Comparison of ENCODE assay signal across 18 cellular contexts in the genomic region with DNA sequence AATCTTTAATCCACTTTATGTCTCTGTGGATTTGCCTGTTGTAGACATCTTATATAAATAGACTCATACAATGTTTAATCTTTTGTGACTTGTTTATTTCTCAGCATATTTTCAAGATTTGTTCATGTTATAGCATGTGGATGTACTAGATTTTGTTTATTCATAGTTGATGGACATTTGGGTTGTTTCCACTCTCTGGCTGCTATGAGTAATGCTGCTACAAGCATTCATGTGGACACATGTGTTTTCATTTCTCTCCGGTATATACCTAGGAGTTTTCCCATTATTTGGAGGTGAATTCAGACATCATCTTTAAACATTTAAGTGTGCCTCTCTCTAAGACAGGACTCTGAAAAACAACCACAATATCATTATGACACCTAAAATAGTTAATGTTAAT. TPM values are rescaled to one million over a fixed set of nuclear protein-coding genes. Genes with fewer than 3 reads are reported as not detected.
DNase-seq lines count a peak whose midpoint lies in the region; ATAC-seq and TF ChIP-seq lines count a peak whose summit lies in the region.
"Had no signal": no experiment of that assay in that cellular context is flagged by ENCODE, and none has a peak within 500 bp of the region (broad histone marks: within the 10 kb centered on the region; RNA-seq: fewer than 3 reads in every experiment).

No MANE protein-coding gene starts in this region.

- CTCF ChIA-PET in Panc1 (lab: Charles Lee), result no interaction called here

- H2AFZ ChIP-seq in neural progenitor cell (replicated peaks), result no peak overlapping the region

- H3K27me3 ChIP-seq in Panc1 (ENCODE audit: control insufficient read depth, insufficient read depth, low read length) (no peaks in the 10 kb centered on the region), neural progenitor cell (no peaks in the 10 kb centered on the region)
- H3K27me3 ChIP-seq: adrenal gland, right atrium auricular region, testis had no signal

- H3K4me2 ChIP-seq in neural progenitor cell, result no peak overlapping the region

- no peaks in the 10 kb centered on the region for H3F3A ChIP-seq in neural progenitor cell (ENCODE audit: low read depth)

- intact Hi-C loops in Panc1 (cut with micrococcal nuclease; ENCODE audit: unreplicated experiment), result no loop called here

- no peak overlapping the region for H3K4me3 ChIP-seq in Panc1 (ENCODE audit: low read depth in 2 of 2, low read length in 2 of 2)
- no peak overlapping the region for H3K4me3 ChIP-seq in neural progenitor cell
- H3K4me3 ChIP-seq: adrenal gland, right atrium auricular region, testis had no signal

- in situ Hi-C loops in Panc1 (cut with HindIII; ENCODE audit: low pct_unique_long_range_greater_than_20kb, low sequenced_read_pairs), result no loop called here

- peaks cover 23% of the 10 kb centered on the region for H3K4me1 Mint-ChIP-seq in T-helper 2 cell treated with Interferon-gamma antibody and Interleukin-4, amounts not matched to agents 5 μg/mL and 100 μg/mL, for 36 hours (ENCODE audit: low read depth)
- H3K4me1 Mint-ChIP-seq in central memory CD8-positive, alpha-beta T cell, result peaks cover 32% of the 10 kb centered on the region
- peaks cover 12% of the 10 kb centered on the region for H3K4me1 Mint-ChIP-seq in neural progenitor cell

- peaks cover 38% of the 10 kb centered on the region for H3K36me3 Mint-ChIP-seq in T-helper 2 cell treated with Interferon-gamma antibody and Interleukin-4, amounts not matched to agents 5 μg/mL and 100 μg/mL, for 36 hours (ENCODE audit: low read depth)
- peaks cover 29% of the 10 kb centered on the region for H3K36me3 Mint-ChIP-seq in central memory CD8-positive, alpha-beta T cell (ENCODE audit: insufficient read depth)
- H3K36me3 Mint-ChIP-seq in neural progenitor cell, result peaks cover 4% of the 10 kb centered on the region

- no TSS peak for BruUV-seq in Panc1 (replicated peaks; lab: Mats Ljungman, UMichigan)

- no peaks in the 10 kb centered on the region for H3K9me3 Mint-ChIP-seq in T-helper 2 cell treated with Interferon-gamma antibody and Interleukin-4, amounts not matched to agents 5 μg/mL and 100 μg/mL, for 36 hours
- H3K9me3 Mint-ChIP-seq in central memory CD8-positive, alpha-beta T cell, result no peaks in the 10 kb centered on the region
- H3K9me3 Mint-ChIP-seq in neural progenitor cell, result peaks cover 28% of the 10 kb centered on the region

- H3K4me1 ChIP-seq in Panc1 (ENCODE audit: control insufficient read depth, insufficient read depth, low read length), result peaks cover 24% of the 10 kb centered on the region
- H3K4me1 ChIP-seq in neural progenitor cell, result no peaks in the 10 kb centered on the region
- H3K4me1 ChIP-seq: testis had no signal

- no peaks in the 10 kb centered on the region for H3K9me3 ChIP-seq in Panc1 (ENCODE audit: control insufficient read depth, insufficient read depth, low read depth, low read length)
- H3K9me3 ChIP-seq in neural progenitor cell (ENCODE audit: low read depth), result no peaks in the 10 kb centered on the region
- H3K9me3 ChIP-seq: adrenal gland, right atrium auricular region, testis had no signal

- no peak for DNase-seq in T-helper 2 cell treated with Interferon-gamma antibody and Interleukin-4, amounts not matched to agents 5 μg/mL and 100 μg/mL, for 36 hours (ENCODE audit: low spot score)
- DNase-seq in T-helper 2 cell (no peak), Panc1 (ENCODE audit: low read depth, low spot score) (no peak), neural progenitor cell (ENCODE audit: low spot score) (no peak), NCI-H82 treated with DMSO at 0.1 percent for 48 hours (lab: John Stamatoyannopoulos, UW; ENCODE audit: unreplicated experiment) (no peak), NCI-H146 treated with DMSO at 0.1 percent for 48 hours (lab: John Stamatoyannopoulos, UW; ENCODE audit: unreplicated experiment) (no peak)
- DNase-seq in central memory CD8-positive, alpha-beta T cell (ENCODE audit: low spot score in 2 of 2), result no peak
- no peak for DNase-seq in activated CD4-positive, CD25-positive, alpha-beta regulatory T cell (lab: John Stamatoyannopoulos, UW)
- DNase-seq: 8988T, adrenal gland, hypothalamus, NCI-H1092 treated with DMSO at 0.1 percent for 48 hours, NCI-H446 treated with DMSO at 0.1 percent for 48 hours, testis had no signal

- H3K79me2 ChIP-seq in neural progenitor cell (ENCODE audit: low read depth), result peaks cover 34% of the 10 kb centered on the region

- H3K36me3 ChIP-seq in Panc1 (ENCODE audit: control insufficient read depth, insufficient read depth, low read length), result peaks cover 9% of the 10 kb centered on the region
- H3K36me3 ChIP-seq in neural progenitor cell, result no peaks in the 10 kb centered on the region
- H3K36me3 ChIP-seq: right atrium auricular region had no signal

- no peaks in the 10 kb centered on the region for H3K27me3 Mint-ChIP-seq in T-helper 2 cell treated with Interferon-gamma antibody and Interleukin-4, amounts not matched to agents 5 μg/mL and 100 μg/mL, for 36 hours (ENCODE audit: low read depth)
- no peaks in the 10 kb centered on the region for H3K27me3 Mint-ChIP-seq in central memory CD8-positive, alpha-beta T cell
- peaks cover 8% of the 10 kb centered on the region for H3K27me3 Mint-ChIP-seq in neural progenitor cell (ENCODE audit: insufficient read depth, low read depth)

- H3K27ac ChIP-seq in Panc1 (ENCODE audit: low read length) (peak overlapping the region; percentile 26), neural progenitor cell (no peak overlapping the region)
- H3K27ac ChIP-seq: adrenal gland, right atrium auricular region, testis, VCaP had no signal

- no peak for TF ChIP-seq CTCF in Panc1 (IDR thresholded peaks at IDR 0.05)
- TF ChIP-seq CTCF in neural progenitor cell (IDR thresholded peaks at IDR 0.05), result no peak

- peak overlapping the region; percentile 59 for H3K4me3 Mint-ChIP-seq in T-helper 2 cell treated with Interferon-gamma antibody and Interleukin-4, amounts not matched to agents 5 μg/mL and 100 μg/mL, for 36 hours
- H3K4me3 Mint-ChIP-seq in central memory CD8-positive, alpha-beta T cell, result peak overlapping the region; percentile 95
- H3K4me3 Mint-ChIP-seq in neural progenitor cell, result peak overlapping the region; percentile 7

- H3K9ac ChIP-seq in neural progenitor cell, result no peak overlapping the region

- H3K27ac Mint-ChIP-seq in T-helper 2 cell treated with Interferon-gamma antibody and Interleukin-4, amounts not matched to agents 5 μg/mL and 100 μg/mL, for 36 hours, result peak overlapping the region; percentile 11
- H3K27ac Mint-ChIP-seq in central memory CD8-positive, alpha-beta T cell (ENCODE audit: low read depth), result peak overlapping the region; percentile 47
- no peak overlapping the region for H3K27ac Mint-ChIP-seq in neural progenitor cell

- no peaks in the 10 kb centered on the region for H4K20me1 ChIP-seq in neural progenitor cell (ENCODE audit: low read depth)

- ATAC-seq in Panc1, result no peak
- ATAC-seq in central memory CD8-positive, alpha-beta T cell (replicated peaks; ENCODE audit: extremely low read depth, poor library complexity, severe bottlenecking), result no peak

- POLR2A ChIA-PET in Panc1 (lab: Charles Lee), result no interaction called here

RNA-seq across cellular contexts. Expression of a gene that starts 2.3 kb away (rescaled TPM):
- total RNA-seq in Panc1 (2021; ENCODE audit: unreplicated experiment) (76.3 TPM), neural progenitor cell (ENCODE audit: low replicate concordance) (11.7 and 13.2 TPM in 2 replicates)
- 104 TPM for polyA plus RNA-seq in Panc1 (2012; ENCODE audit: insufficient read length)

RNA-seq across cellular contexts. Expression of a gene that starts 3.1 kb away (rescaled TPM):
- 615 TPM for total RNA-seq in Panc1 (2021; ENCODE audit: unreplicated experiment)
- 973 TPM for polyA plus RNA-seq in Panc1 (2012; ENCODE audit: insufficient read length)
- 21.6 and 44.6 TPM in 2 replicates for total RNA-seq in neural progenitor cell (ENCODE audit: low replicate concordance)

RNA-seq across cellular contexts. Expression of a gene that starts 33.7 kb away (rescaled TPM):
- total RNA-seq in Panc1 (2021; ENCODE audit: unreplicated experiment) (88.8 TPM), neural progenitor cell (ENCODE audit: low replicate concordance) (4.5 and 16.8 TPM in 2 replicates)
- 137 TPM for polyA plus RNA-seq in Panc1 (2012; ENCODE audit: insufficient read length)

RNA-seq across cellular contexts. Expression of a gene that starts 35.2 kb away (rescaled TPM):
- not detected for total RNA-seq in Panc1 (2021; ENCODE audit: unreplicated experiment)
- polyA plus RNA-seq in Panc1 (2012; ENCODE audit: insufficient read length), result not detected
- total RNA-seq in neural progenitor cell (ENCODE audit: low replicate concordance), result not detected in 2 replicates
- total RNA-seq: adrenal gland, H1, mesenteric fat pad, right atrium auricular region had no signal
- polyA plus RNA-seq: H1 had no signal

RNA-seq across cellular contexts. Expression of a gene that starts 59.3 kb away (rescaled TPM):
- total RNA-seq in Panc1 (2021; ENCODE audit: unreplicated experiment) (64.1 TPM), neural progenitor cell (ENCODE audit: low replicate concordance) (3.5 and 5.7 TPM in 2 replicates)
- polyA plus RNA-seq in Panc1 (2012; ENCODE audit: insufficient read length), result 92.1 TPM

Comparison
In these comparisons a context has a peak if more than half of its experiments do, and no peak if none do; other contexts are left out.
1. H3K4me3 Mint-ChIP-seq: peak in every context shown above with its lines; median percentile 95 in central memory CD8-positive, alpha-beta T cell; 59 in T-helper 2 cell treated with Interferon-gamma antibody and Interleukin-4, amounts not matched to agents 5 μg/mL and 100 μg/mL, for 36 hours; 7 in neural progenitor cell.
2. RNA of a gene that starts 3.1 kb away (total RNA-seq): 615 TPM in Panc1 (single experiment); 21.6 to 44.6 TPM in neural progenitor cell; every median in the first group is over 10 times any median in the second.